8 cellular contexts compared by ENCODE assay signal in the genomic region with DNA sequence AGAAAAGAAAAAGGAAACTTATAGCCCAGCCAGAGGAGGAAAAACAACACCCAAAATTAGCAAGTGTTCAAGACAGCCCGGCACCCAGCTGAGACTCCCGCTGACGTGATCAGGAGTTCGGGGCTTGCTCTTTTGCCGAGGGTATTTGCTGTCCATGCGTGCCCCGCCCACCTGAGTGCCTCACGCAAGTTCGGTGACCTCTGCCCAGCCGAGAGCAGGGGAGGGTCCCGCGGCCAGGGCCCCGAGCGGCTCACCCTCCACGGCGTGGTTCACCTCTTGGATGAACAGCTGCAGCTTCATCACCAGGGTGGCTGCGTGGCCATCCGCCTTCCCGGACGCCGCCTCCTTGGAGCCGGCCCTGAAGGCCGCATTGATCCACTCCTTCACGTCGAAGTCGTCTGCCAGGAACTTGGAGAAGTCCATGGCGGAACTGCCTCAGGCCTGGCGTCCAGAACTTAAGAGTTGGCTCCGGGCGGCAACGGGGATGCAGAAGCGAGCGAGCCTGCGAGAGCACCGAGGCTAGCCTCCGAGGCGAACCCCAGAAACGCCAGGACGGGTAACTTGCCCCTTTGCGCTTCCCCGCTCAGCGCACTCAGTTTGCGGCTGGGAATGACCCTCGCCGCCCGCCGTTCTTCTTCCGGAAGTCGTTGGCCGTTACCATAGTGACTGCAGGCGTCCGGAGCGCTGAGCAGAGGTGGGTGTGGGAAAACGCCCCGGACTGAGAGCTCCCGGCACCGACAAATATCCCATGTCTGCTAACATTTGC. TPM values are rescaled to one million over a fixed set of nuclear protein-coding genes. Genes with fewer than 3 reads are reported as not detected.
A peak's percentile ranks its signal among the peaks of the same experiment; 100 is the strongest.
DNase-seq lines count a peak whose midpoint lies in the region; ATAC-seq, FAIRE-seq and TF ChIP-seq lines count a peak whose summit lies in the region.

A gene (minus strand): TSS at position 618 of the 766 bp plus-strand sequence. CDS start 195 bp downstream, at position 423.

- peak; percentile 47 for DNase-seq in AG04449 (ENCODE audit: low read depth, low spot score)
- peak; percentile 77 for DNase-seq in NCI-H460 (ENCODE audit: extremely low read depth, low read depth)
- DNase-seq in activated CD4-positive, alpha-beta T cell treated with anti-CD3 and anti-CD28 coated beads for 36 hours: peak; percentile 92
- DNase-seq in chondrocyte (ENCODE audit: low spot score): peak; percentile 96
- peak; percentile 94 for DNase-seq in kidney
- peak; percentile 73 to 85 (median 81) for DNase-seq in stimulated activated CD4-positive, alpha-beta T cell treated with anti-CD3 and anti-CD28 coated beads, Interleukin-12 subunit alpha, Interleukin-12 subunit beta, amount 100 ng/mL, for 48 hours (ENCODE audit: low read depth in 2 of 3, low spot score in 1 of 3)

- no peaks in the 10 kb centered on the region for H3K9me3 ChIP-seq in kidney (ENCODE audit: control insufficient read depth in 1 of 2, low read length in 2 of 2)

- H3K9me3 Mint-ChIP-seq in activated CD4-positive, alpha-beta T cell treated with anti-CD3 and anti-CD28 coated beads for 36 hours (ENCODE audit: low read depth): no peaks in the 10 kb centered on the region
- H3K9me3 Mint-ChIP-seq in chondrocyte (ENCODE audit: low read depth): no peaks in the 10 kb centered on the region

- H3K4me1 Mint-ChIP-seq in activated CD4-positive, alpha-beta T cell treated with anti-CD3 and anti-CD28 coated beads for 36 hours: peaks cover 20% of the 10 kb centered on the region
- H3K4me1 Mint-ChIP-seq in chondrocyte (ENCODE audit: low read depth): peaks cover 38% of the 10 kb centered on the region

- FAIRE-seq in kidney (lab: Jason Lieb, UNC): no peak

- peak within 1 kb of the TSS; percentile 79 to 89 for H3K27ac ChIP-seq in kidney (ENCODE audit: low read depth in 2 of 2, low read length in 2 of 2)

- CTCF ChIA-PET in AG04449 (lab: Yijun Ruan, JAX): interaction anchor here (13.1 kb wide), 1 partner anchor 18 kb away, joined by 179 read pairs; no protein-coding TSS in a partner anchor
- CTCF ChIA-PET in activated CD4-positive, alpha-beta T cell treated with anti-CD3 and anti-CD28 coated beads for 36 hours (lab: Charles Lee): interaction anchor here (0.5 to 3.1 kb wide), 4 partner anchors 11 to 242 kb away, joined by 3 to 28 read pairs (median 3); no protein-coding TSS in a partner anchor

- H3K36me3 ChIP-seq in kidney (ENCODE audit: control insufficient read depth in 1 of 2, insufficient read depth in 2 of 2, low read length in 2 of 2): no peaks in the 10 kb centered on the region

- peak within 1 kb of the TSS; percentile 91 to 94 for H3K9ac ChIP-seq in kidney (ENCODE audit: low read length in 2 of 2)

- no peaks in the 10 kb centered on the region for H3K27me3 Mint-ChIP-seq in activated CD4-positive, alpha-beta T cell treated with anti-CD3 and anti-CD28 coated beads for 36 hours
- no peaks in the 10 kb centered on the region for H3K27me3 Mint-ChIP-seq in chondrocyte (ENCODE audit: low read depth)

- H3K4me1 ChIP-seq in kidney (ENCODE audit: control insufficient read depth in 1 of 2, insufficient read depth in 1 of 2, low read depth in 1 of 2, low read length in 2 of 2): peaks cover 3 to 8% of the 10 kb centered on the region in 2 donors

- peaks cover 5% of the 10 kb centered on the region for H3K36me3 Mint-ChIP-seq in activated CD4-positive, alpha-beta T cell treated with anti-CD3 and anti-CD28 coated beads for 36 hours (ENCODE audit: low read depth)
- H3K36me3 Mint-ChIP-seq in chondrocyte (ENCODE audit: low read depth): peaks cover 2% of the 10 kb centered on the region

- peak within 1 kb of the TSS; percentile 92 for H3K4me3 Mint-ChIP-seq in activated CD4-positive, alpha-beta T cell treated with anti-CD3 and anti-CD28 coated beads for 36 hours
- peak within 1 kb of the TSS; percentile 98 for H3K4me3 Mint-ChIP-seq in chondrocyte (ENCODE audit: unreplicated experiment)

- intact Hi-C loops in activated CD4-positive, alpha-beta T cell treated with anti-CD3 and anti-CD28 coated beads for 36 hours (cut with DNase I, micrococcal nuclease): loop anchor here in 1 of 2 experiments (1.0 to 2.0 kb wide), 7 partner anchors 17 to 226 kb away; a partner anchor contains a TSS
- intact Hi-C loops in kidney (cut with DNase I): no loop called here

- H3K4me3 ChIP-seq in AG04449 (ENCODE audit: low read depth, low read length): peak within 1 kb of the TSS; percentile 96
- H3K4me3 ChIP-seq in kidney (ENCODE audit: low read length in 2 of 2): peak within 1 kb of the TSS; percentile 92 to 100

- H3K27ac Mint-ChIP-seq in activated CD4-positive, alpha-beta T cell treated with anti-CD3 and anti-CD28 coated beads for 36 hours: peak within 1 kb of the TSS; percentile 93
- H3K27ac Mint-ChIP-seq in chondrocyte (ENCODE audit: unreplicated experiment): peak within 1 kb of the TSS; percentile 87

- POLR2A ChIA-PET in AG04449 (lab: Yijun Ruan, JAX): interaction anchor here (0.8 to 1.3 kb wide), 2 partner anchors 14 to 52 kb away, joined by 5 read pairs; no protein-coding TSS in a partner anchor
- POLR2A ChIA-PET in activated CD4-positive, alpha-beta T cell treated with anti-CD3 and anti-CD28 coated beads for 36 hours (lab: Charles Lee): no interaction called here

- ATAC-seq in GM18873 (IDR thresholded peaks at IDR 0.05; ENCODE audit: low FRiP score, unreplicated experiment) (peak; percentile 62), HG03135 (IDR thresholded peaks at IDR 0.05; ENCODE audit: unreplicated experiment) (peak; percentile 81)
- peak; percentile 94 for ATAC-seq in activated CD4-positive, alpha-beta T cell treated with anti-CD3 and anti-CD28 coated beads for 36 hours

- TF ChIP-seq CTCF in AG04449 (IDR thresholded peaks at IDR 0.05; ENCODE audit: insufficient read depth, low read length, missing control alignments) (no peak), chondrocyte (IDR thresholded peaks at IDR 0.05) (no peak), kidney (IDR thresholded peaks at IDR 0.05; ENCODE audit: borderline replicate concordance, extremely low read depth, insufficient read depth) (no peak)

RNA-seq across cellular contexts. Expression of the gene that starts here (rescaled TPM):
- 15.8 and 22.4 TPM in 2 replicates for total RNA-seq in NCI-H460 (2014; rRNA removed; shearing (Covaris generic))
- polyA plus RNA-seq in NCI-H460 (2014; cell fraction: nucleus; rRNA removed): 26.1 and 41.2 TPM in 2 replicates
- 10 to 100 TPM; 18.1 to 19.9 TPM for total RNA-seq in activated CD4-positive, alpha-beta T cell treated with anti-CD3 and anti-CD28 coated beads for 36 hours
- total RNA-seq in chondrocyte (17.7 to 27.5 TPM (median 19.6 TPM) in 3 replicates), kidney (25.2 TPM)
- 27.0 TPM for polyA plus RNA-seq in kidney (ENCODE audit: insufficient read depth, low read depth, low replicate concordance)

Comparison
In these comparisons a context has a peak if more than half of its experiments do, and no peak if none do; other contexts are left out.
1. Peak in every context shown above with its lines: DNase-seq, ATAC-seq, H3K4me3 ChIP-seq and H3K27ac ChIP-seq.